ENCODE assay signal across 10 cellular contexts in genomic region chr16:3188675-3188924, GRCh38. TPM values are rescaled to one million over a fixed set of nuclear protein-coding genes. Genes with fewer than 3 reads are reported as not detected.
A peak's percentile ranks its signal among the peaks of the same experiment; 100 is the strongest.
DNase-seq lines count a peak whose midpoint lies in the region; ATAC-seq and TF ChIP-seq lines count a peak whose summit lies in the region.
"Had no signal": no experiment of that assay in that cellular context is flagged by ENCODE, and none has a peak within 500 bp of the region (broad histone marks: within the 10 kb centered on the region; RNA-seq: fewer than 3 reads in every experiment).

No MANE protein-coding gene starts in this region.

- H3K79me2 ChIP-seq in hepatocyte = no peaks in the 10 kb centered on the region

- H3K4me2 ChIP-seq in hepatocyte = peak overlapping the region; percentile 91

- POLR2A ChIA-PET in activated CD4-positive, alpha-beta memory T cell treated with anti-CD3 and anti-CD28 coated beads, Interleukin-2, amount 10 ng/mL, durations not matched to agents 7 days and 5 days (lab: Charles Lee) = interaction anchor here (0.7 to 3.0 kb wide), 11 partner anchors 17 to 94 kb away, joined by 3 to 11 read pairs (median 3); partner anchors contain the start of genes ZNF200 and ZNF263

- H3K4me3 ChIP-seq in hepatocyte = peak overlapping the region; percentile 73

- TF ChIP-seq CTCF in hepatocyte (IDR thresholded peaks at IDR 0.05; ENCODE audit: poor library complexity) = no peak

- H3K27ac ChIP-seq in hepatocyte = no peak overlapping the region
- H3K27ac ChIP-seq: neutrophil, stomach had no signal

- peak in 1 of 2 donors; percentile 2 for ATAC-seq in stimulated activated naive B cell treated with anti-CD40 and anti-IgM and Interleukin-4, amounts not matched to agents 10 μg/mL and 1 μg/mL and 100 μg/mL, for 72 hours (replicated peaks)
- no peak for ATAC-seq in HG03457 (IDR thresholded peaks at IDR 0.05; ENCODE audit: unreplicated experiment)

- H4K20me1 ChIP-seq in hepatocyte (ENCODE audit: insufficient read depth, poor library complexity, severe bottlenecking) = no peaks in the 10 kb centered on the region

- 2% methylated on average over 12 of the region's 13 CpGs for WGBS in hepatocyte (ENCODE audit: low lambda C conversion rate, missing lambda C conversion rate)

- H3K36me3 Mint-ChIP-seq in activated naive CD4-positive, alpha-beta T cell treated with anti-CD3 and anti-CD28 coated beads, Interleukin-2, amount 50 U/mL, for 24 hours = peaks cover 5% of the 10 kb centered on the region
- H3K36me3 Mint-ChIP-seq in activated CD4-positive, alpha-beta memory T cell treated with anti-CD3 and anti-CD28 coated beads, Interleukin-2, amount 10 ng/mL, durations not matched to agents 7 days and 5 days (ENCODE audit: low read depth) = peaks cover 29% of the 10 kb centered on the region
- peaks cover 5 to 15% of the 10 kb centered on the region in 2 donors for H3K36me3 Mint-ChIP-seq in stimulated activated naive B cell treated with anti-CD40 and anti-IgM and Interleukin-4, amounts not matched to agents 10 μg/mL and 1 μg/mL and 100 μg/mL, for 72 hours

- H3K36me3 ChIP-seq in hepatocyte (replicated peaks; ENCODE audit: insufficient read depth, low read depth) = no peaks in the 10 kb centered on the region
- H3K36me3 ChIP-seq: neutrophil, stomach had no signal

- H3K4me1 ChIP-seq in hepatocyte (ENCODE audit: insufficient read depth) = peaks cover 14% of the 10 kb centered on the region

- H3K9me3 Mint-ChIP-seq in activated naive CD4-positive, alpha-beta T cell treated with anti-CD3 and anti-CD28 coated beads, Interleukin-2, amount 50 U/mL, for 24 hours = no peaks in the 10 kb centered on the region
- H3K9me3 Mint-ChIP-seq in activated CD4-positive, alpha-beta memory T cell treated with anti-CD3 and anti-CD28 coated beads, Interleukin-2, amount 10 ng/mL, durations not matched to agents 7 days and 5 days = peaks cover 12% of the 10 kb centered on the region
- H3K9me3 Mint-ChIP-seq in stimulated activated naive B cell treated with anti-CD40 and anti-IgM and Interleukin-4, amounts not matched to agents 10 μg/mL and 1 μg/mL and 100 μg/mL, for 72 hours = peaks cover 4 to 5% of the 10 kb centered on the region in 2 donors

- peaks cover 49% of the 10 kb centered on the region for H3K27me3 Mint-ChIP-seq in activated naive CD4-positive, alpha-beta T cell treated with anti-CD3 and anti-CD28 coated beads, Interleukin-2, amount 50 U/mL, for 24 hours
- H3K27me3 Mint-ChIP-seq in activated CD4-positive, alpha-beta memory T cell treated with anti-CD3 and anti-CD28 coated beads, Interleukin-2, amount 10 ng/mL, durations not matched to agents 7 days and 5 days = peaks cover 65% of the 10 kb centered on the region
- H3K27me3 Mint-ChIP-seq in stimulated activated naive B cell treated with anti-CD40 and anti-IgM and Interleukin-4, amounts not matched to agents 10 μg/mL and 1 μg/mL and 100 μg/mL, for 72 hours = peaks cover 69 to 94% of the 10 kb centered on the region in 2 donors

- no peaks in the 10 kb centered on the region for H3K9me3 ChIP-seq in hepatocyte (ENCODE audit: low read depth)

- peaks cover 80% of the 10 kb centered on the region for H3K27me3 ChIP-seq in hepatocyte

- no peak overlapping the region for H3K27ac Mint-ChIP-seq in activated naive CD4-positive, alpha-beta T cell treated with anti-CD3 and anti-CD28 coated beads, Interleukin-2, amount 50 U/mL, for 24 hours
- peak overlapping the region; percentile 78 for H3K27ac Mint-ChIP-seq in activated CD4-positive, alpha-beta memory T cell treated with anti-CD3 and anti-CD28 coated beads, Interleukin-2, amount 10 ng/mL, durations not matched to agents 7 days and 5 days
- H3K27ac Mint-ChIP-seq in stimulated activated naive B cell treated with anti-CD40 and anti-IgM and Interleukin-4, amounts not matched to agents 10 μg/mL and 1 μg/mL and 100 μg/mL, for 72 hours = peak overlapping the region; percentile 96

- DNase-seq in activated naive CD4-positive, alpha-beta T cell treated with Interleukin-2 at 50 U/mL for 16 hours = no peak
- no peak for DNase-seq in activated CD4-positive, alpha-beta memory T cell treated with anti-CD3 and anti-CD28 coated beads, Interleukin-2, amount 10 ng/mL, durations not matched to agents 7 days and 5 days
- DNase-seq in hepatocyte (ENCODE audit: low spot score) (no peak), NCI-H1694 treated with DMSO at 0.1 percent for 48 hours (lab: John Stamatoyannopoulos, UW) (no peak), NOMO-1 treated with dmso at 0.1 percent for 144 hours (lab: John Stamatoyannopoulos, UW; ENCODE audit: unreplicated experiment) (no peak)
- DNase-seq in stimulated activated naive B cell treated with anti-CD40 and anti-IgM and Interleukin-4, amounts not matched to agents 10 μg/mL and 1 μg/mL and 100 μg/mL, for 72 hours = no peak
- DNase-seq: stomach had no signal

- CTCF ChIA-PET in activated CD4-positive, alpha-beta memory T cell treated with anti-CD3 and anti-CD28 coated beads, Interleukin-2, amount 10 ng/mL, durations not matched to agents 7 days and 5 days (lab: Charles Lee) = interaction anchor here (1.0 to 1.4 kb wide), 3 partner anchors 23 to 157 kb away, joined by 3 read pairs; no protein-coding TSS in a partner anchor

- H2AFZ ChIP-seq in hepatocyte = peak overlapping the region; percentile 91

- no peaks in the 10 kb centered on the region for H3K9me2 ChIP-seq in hepatocyte (replicated peaks; ENCODE audit: insufficient read depth)

- H3K4me1 Mint-ChIP-seq in activated naive CD4-positive, alpha-beta T cell treated with anti-CD3 and anti-CD28 coated beads, Interleukin-2, amount 50 U/mL, for 24 hours = peaks cover 35% of the 10 kb centered on the region
- peaks cover 56% of the 10 kb centered on the region for H3K4me1 Mint-ChIP-seq in activated CD4-positive, alpha-beta memory T cell treated with anti-CD3 and anti-CD28 coated beads, Interleukin-2, amount 10 ng/mL, durations not matched to agents 7 days and 5 days
- H3K4me1 Mint-ChIP-seq in stimulated activated naive B cell treated with anti-CD40 and anti-IgM and Interleukin-4, amounts not matched to agents 10 μg/mL and 1 μg/mL and 100 μg/mL, for 72 hours = peaks cover 24 to 34% of the 10 kb centered on the region in 2 donors

- H3K4me3 Mint-ChIP-seq in activated naive CD4-positive, alpha-beta T cell treated with anti-CD3 and anti-CD28 coated beads, Interleukin-2, amount 50 U/mL, for 24 hours = peak overlapping the region; percentile 79
- H3K4me3 Mint-ChIP-seq in activated CD4-positive, alpha-beta memory T cell treated with anti-CD3 and anti-CD28 coated beads, Interleukin-2, amount 10 ng/mL, durations not matched to agents 7 days and 5 days = peak overlapping the region; percentile 71
- peak overlapping the region; percentile 60 to 79 for H3K4me3 Mint-ChIP-seq in stimulated activated naive B cell treated with anti-CD40 and anti-IgM and Interleukin-4, amounts not matched to agents 10 μg/mL and 1 μg/mL and 100 μg/mL, for 72 hours

RNA-seq across cellular contexts. Expression of gene OR1F1, which starts 0.6 kb away (rescaled TPM):
- not detected for total RNA-seq in activated CD4-positive, alpha-beta memory T cell treated with anti-CD3 and anti-CD28 coated beads, Interleukin-2, amount 10 ng/mL, durations not matched to agents 7 days and 5 days
- total RNA-seq in hepatocyte = not detected in 2 replicates
- 0.61 TPM in 1 of 2 replicates, not detected in the other for polyA plus RNA-seq in hepatocyte
- total RNA-seq: stomach had no signal
- polyA plus RNA-seq: stomach had no signal

RNA-seq across cellular contexts. Expression of gene ZNF200, which starts 46.4 kb away (rescaled TPM):
- 10 to 100 TPM; 13.1 to 14.9 TPM for total RNA-seq in activated CD4-positive, alpha-beta memory T cell treated with anti-CD3 and anti-CD28 coated beads, Interleukin-2, amount 10 ng/mL, durations not matched to agents 7 days and 5 days
- total RNA-seq in hepatocyte = 7.9 and 12.5 TPM in 2 replicates
- polyA plus RNA-seq in hepatocyte = 4.6 and 6.0 TPM in 2 replicates

RNA-seq across cellular contexts. Expression of gene ZNF213, which starts 53.8 kb away (rescaled TPM):
- 10 to 100 TPM; 10.5 to 11.6 TPM for total RNA-seq in activated CD4-positive, alpha-beta memory T cell treated with anti-CD3 and anti-CD28 coated beads, Interleukin-2, amount 10 ng/mL, durations not matched to agents 7 days and 5 days
- total RNA-seq in hepatocyte = 3.4 and 3.8 TPM in 2 replicates
- polyA plus RNA-seq in hepatocyte = 4.0 and 6.0 TPM in 2 replicates
